ENCODE assay signal across 1 cellular context in genomic region chr19:703329-703650, GRCh38.
TF ChIP-seq lines count a peak whose summit lies in the region.

No MANE protein-coding gene starts in this region.

TF ChIP-seq in HepG2, 621 proteins besides CTCF, POLR2A, EP300 and RAD21 (continued from another document):
- TF ChIP-seq ELK4 (CRISPR knock-in tag; IDR thresholded peaks at IDR 0.05; ENCODE audit: borderline replicate concordance) (no peak), BCL6 (CRISPR knock-in tag; IDR thresholded peaks at IDR 0.05) (0 out of 2 replicates have a peak, but pooled peaks have one; percentile 9), STAG1 (CRISPR knock-in tag; IDR thresholded peaks at IDR 0.05) (no peak), CHD4 (IDR thresholded peaks at IDR 0.05; ENCODE audit: borderline replicate concordance, low read length) (peak; percentile 85), ZNF770 (CRISPR knock-in tag; IDR thresholded peaks at IDR 0.05) (peak; percentile 45), KDM1A (CRISPR knock-in tag; IDR thresholded peaks at IDR 0.05) (peak; percentile 82)
